In genomic region chr12:92128612-92129011, GRCh38 we compare ENCODE assay signal across 26 cellular contexts. TPM values are rescaled to one million over a fixed set of nuclear protein-coding genes. Genes with fewer than 3 reads are reported as not detected.
DNase-seq lines count a peak whose midpoint lies in the region; ATAC-seq, FAIRE-seq and TF ChIP-seq lines count a peak whose summit lies in the region.
"Had no signal": no experiment of that assay in that cellular context is flagged by ENCODE, and none has a peak within 500 bp of the region (broad histone marks: within the 10 kb centered on the region; RNA-seq: fewer than 3 reads in every experiment).

No MANE protein-coding gene starts in this region.

- H3K36me3 Mint-ChIP-seq in activated naive CD4-positive, alpha-beta T cell treated with anti-CD3 and anti-CD28 coated beads for 36 hours (ENCODE audit: low read depth) = peaks cover 40% of the 10 kb centered on the region
- peaks cover 35% of the 10 kb centered on the region for H3K36me3 Mint-ChIP-seq in activated naive CD8-positive, alpha-beta T cell

- peaks cover 97% of the 10 kb centered on the region for H3K79me2 ChIP-seq in DND-41 (ENCODE audit: insufficient read depth, low read length)
- peaks cover 96% of the 10 kb centered on the region for H3K79me2 ChIP-seq in PC-3 (ENCODE audit: low read length)

- no peaks in the 10 kb centered on the region for H3K9me3 ChIP-seq in DND-41 (ENCODE audit: insufficient read depth, low read length, severe bottlenecking)
- no peaks in the 10 kb centered on the region for H3K9me3 ChIP-seq in neutrophil
- no peaks in the 10 kb centered on the region for H3K9me3 ChIP-seq in kidney (ENCODE audit: control insufficient read depth in 1 of 2, low read length in 2 of 2)
- no peaks in the 10 kb centered on the region for H3K9me3 ChIP-seq in PC-3 (ENCODE audit: low read length)
- H3K9me3 ChIP-seq: esophagus squamous epithelium, heart right ventricle, SK-N-SH had no signal

- no peak for TF ChIP-seq CTCF in DND-41 (IDR thresholded peaks at IDR 0.05; ENCODE audit: borderline replicate concordance, extremely low read depth, low read length, poor library complexity, severe bottlenecking)
- TF ChIP-seq CTCF in neutrophil (IDR thresholded peaks at IDR 0.05) = no peak
- TF ChIP-seq CTCF in kidney (IDR thresholded peaks at IDR 0.05; ENCODE audit: borderline replicate concordance, extremely low read depth, insufficient read depth) = no peak
- no peak for TF ChIP-seq CTCF in PC-3 (conservative IDR thresholded peaks at IDR 0.05; ENCODE audit: low read depth, low read length)

- peak overlapping the region; percentile 30 for H3K4me3 Mint-ChIP-seq in activated naive CD4-positive, alpha-beta T cell treated with anti-CD3 and anti-CD28 coated beads for 36 hours
- H3K4me3 Mint-ChIP-seq in activated naive CD8-positive, alpha-beta T cell = peak overlapping the region; percentile 22
- H3K4me3 Mint-ChIP-seq: neural crest cell had no signal

- no peak overlapping the region for H2AFZ ChIP-seq in DND-41 (ENCODE audit: low read depth, low read length)
- no peak overlapping the region for H2AFZ ChIP-seq in PC-3 (ENCODE audit: low read length)
- H2AFZ ChIP-seq: GM23248, parathyroid adenoma had no signal

- H4K20me1 ChIP-seq in DND-41 (ENCODE audit: insufficient read depth, low read length) (peaks cover 17% of the 10 kb centered on the region; the same call in 1 of the 2 replicates), PC-3 (ENCODE audit: low read length) (peaks cover 27% of the 10 kb centered on the region)

- no peaks in the 10 kb centered on the region for H3K9me2 ChIP-seq in PC-3 (replicated peaks; ENCODE audit: low read length)
- H3K9me2 ChIP-seq: SK-N-SH had no signal

- H3K4me3 ChIP-seq in DND-41 (ENCODE audit: low read depth in 1 of 2, low read length in 2 of 2) = no peak overlapping the region
- peak overlapping the region in 1 of 2 experiments; percentile 31 for H3K4me3 ChIP-seq in neutrophil (ENCODE audit: low read depth in 1 of 2, low read length in 1 of 2)
- H3K4me3 ChIP-seq in kidney (ENCODE audit: low read length in 2 of 2) = no peak overlapping the region
- H3K4me3 ChIP-seq in PC-3 (ENCODE audit: low read length) = no peak overlapping the region
- H3K4me3 ChIP-seq: esophagus squamous epithelium, GM23248, heart right ventricle had no signal

- peak overlapping the region; percentile 99 for H3K27ac Mint-ChIP-seq in activated naive CD4-positive, alpha-beta T cell treated with anti-CD3 and anti-CD28 coated beads for 36 hours
- peak overlapping the region; percentile 96 for H3K27ac Mint-ChIP-seq in activated naive CD8-positive, alpha-beta T cell

- H3K27me3 ChIP-seq in DND-41 (ENCODE audit: insufficient read depth, low read length, poor library complexity) (no peaks in the 10 kb centered on the region), neutrophil (no peaks in the 10 kb centered on the region), PC-3 (ENCODE audit: low read length) (no peaks in the 10 kb centered on the region)
- H3K27me3 ChIP-seq: esophagus squamous epithelium, heart right ventricle had no signal

- H3F3A ChIP-seq in PC-3 (ENCODE audit: low read length, unreplicated experiment) = no peaks in the 10 kb centered on the region

- intact Hi-C loops in activated naive CD4-positive, alpha-beta T cell treated with anti-CD3 and anti-CD28 coated beads for 36 hours (cut with micrococcal nuclease) = no loop called here
- intact Hi-C loops in kidney (cut with DNase I) (no loop called here), PC-3 (cut with micrococcal nuclease) (no loop called here)

- H3K4me1 ChIP-seq in DND-41 (ENCODE audit: insufficient read depth, low read length) = peaks cover 25% of the 10 kb centered on the region
- peaks cover 98 to 100% of the 10 kb centered on the region in 2 experiments for H3K4me1 ChIP-seq in neutrophil (ENCODE audit: control insufficient read depth in 1 of 2, insufficient read depth in 1 of 2, low read depth in 1 of 2, low read length in 1 of 2)
- peaks cover 4 to 10% of the 10 kb centered on the region in 2 donors for H3K4me1 ChIP-seq in kidney (ENCODE audit: control insufficient read depth in 1 of 2, insufficient read depth in 1 of 2, low read depth in 1 of 2, low read length in 2 of 2)
- peaks cover 9% of the 10 kb centered on the region for H3K4me1 ChIP-seq in PC-3 (ENCODE audit: insufficient read depth, low read length)

- DNase-seq in activated naive CD4-positive, alpha-beta T cell treated with anti-CD3 and anti-CD28 coated beads for 36 hours = no peak
- DNase-seq in activated naive CD4-positive, alpha-beta T cell treated with Interleukin-2 at 50 U/mL for 16 hours = no peak
- no peak for DNase-seq in DND-41
- no peak for DNase-seq in kidney
- no peak for DNase-seq in PC-3
- DNase-seq: activated CD4-positive, alpha-beta T cell treated with anti-CD3 and anti-CD28 coated beads, Interleukin-2, amount 50 U/mL, for 4 hours; activated gamma-delta T cell treated with Interleukin-2 at 50 U/mL for 16 hours; C1 segment of cervical spinal cord; caudate nucleus; esophagus squamous epithelium; foreskin melanocyte; GM23248; heart right ventricle; NCI-H1436; NCI-H2107; NCI-H446 treated with DMSO at 0.1 percent for 48 hours; NCI-H82; SK-N-SH; T-helper 9 cell had no signal

- H3K4me2 ChIP-seq in DND-41 (ENCODE audit: insufficient read depth, low read length) (no peak overlapping the region), PC-3 (ENCODE audit: low read length) (no peak overlapping the region)
- H3K4me2 ChIP-seq: KMS-11, SK-N-SH had no signal

- CTCF ChIA-PET in activated naive CD4-positive, alpha-beta T cell treated with anti-CD3 and anti-CD28 coated beads for 36 hours (lab: Charles Lee) = no interaction called here
- CTCF ChIA-PET in PC-3 (lab: Charles Lee) = no interaction called here

- H3K9ac ChIP-seq in DND-41 (ENCODE audit: low read depth, low read length) = no peak overlapping the region
- H3K9ac ChIP-seq in kidney (ENCODE audit: low read length in 2 of 2) = no peak overlapping the region
- H3K9ac ChIP-seq in PC-3 (ENCODE audit: low read length) = no peak overlapping the region
- H3K9ac ChIP-seq: GM23248, KMS-11, parathyroid adenoma, SK-N-SH had no signal

- ATAC-seq in DND-41 (ENCODE audit: insufficient read depth, low read depth) (no peak), PC-3 (no peak)
- ATAC-seq: heart right ventricle had no signal

- H3K27me3 Mint-ChIP-seq in activated naive CD4-positive, alpha-beta T cell treated with anti-CD3 and anti-CD28 coated beads for 36 hours (ENCODE audit: low read depth) = no peaks in the 10 kb centered on the region
- no peaks in the 10 kb centered on the region for H3K27me3 Mint-ChIP-seq in activated naive CD8-positive, alpha-beta T cell

- peaks cover 80% of the 10 kb centered on the region for H3K4me1 Mint-ChIP-seq in activated naive CD4-positive, alpha-beta T cell treated with anti-CD3 and anti-CD28 coated beads for 36 hours (ENCODE audit: low read depth)
- H3K4me1 Mint-ChIP-seq in activated naive CD8-positive, alpha-beta T cell (ENCODE audit: low read depth) = peaks cover 90% of the 10 kb centered on the region

- H3K9me3 Mint-ChIP-seq in activated naive CD4-positive, alpha-beta T cell treated with anti-CD3 and anti-CD28 coated beads for 36 hours = no peaks in the 10 kb centered on the region
- H3K9me3 Mint-ChIP-seq in activated naive CD8-positive, alpha-beta T cell (ENCODE audit: low read depth) = peaks cover 4% of the 10 kb centered on the region

- FAIRE-seq in kidney (lab: Jason Lieb, UNC) = no peak
- FAIRE-seq: endometrium had no signal

- H3K27ac ChIP-seq in DND-41 (ENCODE audit: low read length) (peak overlapping the region; percentile 45), neutrophil (peak overlapping the region; percentile 77), kidney (ENCODE audit: low read depth in 2 of 2, low read length in 2 of 2) (no peak overlapping the region), PC-3 (ENCODE audit: low read length) (no peak overlapping the region)
- H3K27ac ChIP-seq: esophagus squamous epithelium, GM23248, heart right ventricle, KMS-11, parathyroid adenoma, VCaP had no signal

- POLR2A ChIA-PET in PC-3 (lab: Charles Lee; ENCODE audit: unreplicated experiment) = no interaction called here

- no TSS peak for BruUV-seq in PC-3 (replicated peaks; lab: Mats Ljungman, UMichigan)

- peaks cover 29% of the 10 kb centered on the region for H3K36me3 ChIP-seq in DND-41 (ENCODE audit: insufficient read depth, low read length)
- H3K36me3 ChIP-seq in neutrophil = no peaks in the 10 kb centered on the region
- no peaks in the 10 kb centered on the region for H3K36me3 ChIP-seq in kidney (ENCODE audit: control insufficient read depth in 1 of 2, insufficient read depth in 2 of 2, low read length in 2 of 2)
- H3K36me3 ChIP-seq in PC-3 (ENCODE audit: low read depth, low read length) = peaks cover 8% of the 10 kb centered on the region

RNA-seq across cellular contexts. Expression of gene BTG1, which starts 17.0 kb away (rescaled TPM):
- total RNA-seq in activated naive CD4-positive, alpha-beta T cell treated with anti-CD3 and anti-CD28 coated beads for 36 hours = 100 to 1,000 TPM; 218 to 223 TPM
- total RNA-seq in kidney = 173 TPM
- 59.9 TPM for polyA plus RNA-seq in kidney (ENCODE audit: insufficient read depth, low read depth, low replicate concordance)
- total RNA-seq in PC-3 (2014; rRNA removed) = 16.0 and 29.8 TPM in 2 replicates

Comparison
In these comparisons a context has a peak if more than half of its experiments do, and no peak if none do; other contexts are left out.
1. H3K27ac ChIP-seq: peak in DND-41 (single experiment) and neutrophil (single experiment); none in kidney (0 of 2) and PC-3 (single experiment).